In genomic region chr3:155661042-155661441, GRCh38 we compare ENCODE assay signal across 16 cellular contexts.
"Had no signal": no experiment of that assay in that cellular context is flagged by ENCODE, and none has a peak within 500 bp of the region (broad histone marks: within the 10 kb centered on the region; RNA-seq: fewer than 3 reads in every experiment).

No MANE protein-coding gene starts in this region.

- H2AFZ ChIP-seq: neural progenitor cell had no signal

- H3K9me3 Mint-ChIP-seq: central memory CD8-positive, alpha-beta T cell; natural killer cell had no signal

- H3K4me1 Mint-ChIP-seq: central memory CD8-positive, alpha-beta T cell; natural killer cell had no signal

- H3K4me2 ChIP-seq: neural progenitor cell had no signal

- DNase-seq: cortex of kidney; dorsolateral prefrontal cortex; effector CD8-positive, alpha-beta T cell; heart left ventricle; left ventricle myocardium inferior; mucosa of descending colon; natural killer cell; nucleus accumbens; ovary; stimulated activated CD4-positive, alpha-beta T cell treated with anti-CD3 and anti-CD28 coated beads, Interleukin-12 subunit alpha, Interleukin-12 subunit beta, amount 100 ng/mL, for 4 hours; stimulated activated naive CD8-positive, alpha-beta T cell treated with anti-CD3 and anti-CD28 coated beads, Interleukin-15, Interleukin-2, amounts not matched to agents 100 U/mL and 50 U/mL, for 24 hours had no signal

- H3K36me3 ChIP-seq: heart left ventricle, left ventricle myocardium inferior, neural progenitor cell, ovary, right atrium auricular region, tibial nerve had no signal

- H3K27me3 ChIP-seq: dorsolateral prefrontal cortex, heart left ventricle, neural progenitor cell, ovary, right atrium auricular region, tibial nerve had no signal

- H3K27ac ChIP-seq: dorsolateral prefrontal cortex, heart left ventricle, left ventricle myocardium inferior, neural progenitor cell, ovary, right atrium auricular region, tibial nerve had no signal

- H3K9me3 ChIP-seq: heart left ventricle, left ventricle myocardium inferior, mucosa of descending colon, ovary, right atrium auricular region, tibial nerve had no signal

- ATAC-seq: esophagus mucosa; heart left ventricle; natural killer cell; stimulated activated naive CD8-positive, alpha-beta T cell treated with anti-CD3 and anti-CD28 coated beads, Interleukin-15, Interleukin-2, amounts not matched to agents 100 U/mL and 50 U/mL, for 24 hours had no signal

- H3K4me3 Mint-ChIP-seq: central memory CD8-positive, alpha-beta T cell; natural killer cell; neural progenitor cell had no signal

- H3K9ac ChIP-seq: neural progenitor cell had no signal

- H3K27ac Mint-ChIP-seq: natural killer cell, neural progenitor cell had no signal

- H3K36me3 Mint-ChIP-seq: natural killer cell had no signal

- H3K4me3 ChIP-seq: dorsolateral prefrontal cortex, heart left ventricle, left ventricle myocardium inferior, mucosa of descending colon, neural progenitor cell, ovary, right atrium auricular region, tibial nerve had no signal
